In genomic region chr6:151291145-151292055, GRCh38 we compare ENCODE assay signal across 11 cellular contexts. TPM values are rescaled to one million over a fixed set of nuclear protein-coding genes. Genes with fewer than 3 reads are reported as not detected.
DNase-seq lines count a peak whose midpoint lies in the region; ATAC-seq and TF ChIP-seq lines count a peak whose summit lies in the region.
"Had no signal": no experiment of that assay in that cellular context is flagged by ENCODE, and none has a peak within 500 bp of the region (broad histone marks: within the 10 kb centered on the region; RNA-seq: fewer than 3 reads in every experiment).

No MANE protein-coding gene starts in this region.

- H3K9me3 Mint-ChIP-seq in neural crest cell = no peaks in the 10 kb centered on the region

- H3K4me1 Mint-ChIP-seq in neural crest cell = peaks cover 29% of the 10 kb centered on the region

- H3K9me3 ChIP-seq in vagina = no peaks in the 10 kb centered on the region

- no peak overlapping the region for H3K4me3 ChIP-seq in vagina

- H3K4me3 Mint-ChIP-seq in neural crest cell = no peak overlapping the region

- H3K27me3 Mint-ChIP-seq in neural crest cell (ENCODE audit: low read depth) = no peaks in the 10 kb centered on the region

- H3K27ac ChIP-seq in vagina = peak overlapping the region; percentile 1

- no peaks in the 10 kb centered on the region for H3K27me3 ChIP-seq in vagina
- H3K27me3 ChIP-seq: dorsolateral prefrontal cortex had no signal

- peak overlapping the region; percentile 5 for H3K27ac Mint-ChIP-seq in neural crest cell (ENCODE audit: unreplicated experiment)

- no peaks in the 10 kb centered on the region for H3K36me3 Mint-ChIP-seq in neural crest cell (ENCODE audit: low read depth)

- ATAC-seq in Right ventricle myocardium inferior = peak; percentile 67

- no peak for TF ChIP-seq POLR2A in vagina (IDR thresholded peaks at IDR 0.05)

- intact Hi-C loops in Right ventricle myocardium inferior (cut with DNase I) = no loop called here
- intact Hi-C loops in cardiac septum (cut with DNase I) = no loop called here
- intact Hi-C loops in vagina (cut with DNase I) = no loop called here

- peaks cover 15% of the 10 kb centered on the region for H3K4me1 ChIP-seq in vagina

- DNase-seq in Right ventricle myocardium inferior (ENCODE audit: missing footprints) = no peak
- no peak for DNase-seq in cardiac septum (ENCODE audit: low spot score)
- DNase-seq in fibroblast of the conjunctiva (ENCODE audit: low read depth) = peak; percentile 50
- no peak for DNase-seq in neural crest cell (ENCODE audit: low read depth, low spot score)
- no peak for DNase-seq in vagina (ENCODE audit: extremely low spot score in 2 of 2)
- no peak for DNase-seq in DMS53 (lab: John Stamatoyannopoulos, UW)
- DNase-seq in central memory CD4-positive, alpha-beta T cell = no peak
- DNase-seq in activated effector memory CD4-positive, alpha-beta T cell treated with Interleukin-2 at 50 U/mL for 16 hours = no peak
- DNase-seq: midbrain, NCI-H1694 had no signal

- no peaks in the 10 kb centered on the region for H3K36me3 ChIP-seq in vagina

- TF ChIP-seq CTCF in neural crest cell (conservative IDR thresholded peaks at IDR 0.05) (no peak), vagina (IDR thresholded peaks at IDR 0.05) (no peak)

RNA-seq across cellular contexts. Expression of gene AKAP12, which starts 51.6 kb away (rescaled TPM):
- total RNA-seq in Right ventricle myocardium inferior (18.1 TPM), cardiac septum (15.4 TPM), neural crest cell (46.1 and 46.6 TPM in 2 replicates), vagina (88.1 TPM)
